Comparison of ENCODE assay signal across 20 cellular contexts in the genomic region with DNA sequence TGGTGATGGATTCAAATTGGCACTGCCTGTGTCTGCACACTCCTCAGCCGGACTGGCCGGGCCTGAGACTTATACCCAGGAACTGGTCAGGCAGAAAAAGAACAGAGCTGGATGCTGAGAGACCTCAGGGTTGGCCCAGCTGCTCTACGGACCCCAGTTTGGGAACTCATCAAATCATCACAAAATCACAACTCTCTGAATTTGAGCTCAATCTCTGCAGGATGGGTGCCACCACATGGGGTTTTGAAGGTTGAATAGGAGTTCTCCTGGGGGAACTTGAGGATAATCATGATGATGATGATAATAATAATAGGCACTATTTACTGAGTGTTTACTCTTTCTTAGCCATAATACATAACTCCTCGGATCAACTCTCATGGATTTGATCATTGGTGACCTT. TPM values are rescaled to one million over a fixed set of nuclear protein-coding genes. Genes with fewer than 3 reads are reported as not detected.
"Had no signal": no experiment of that assay in that cellular context is flagged by ENCODE, and none has a peak within 500 bp of the region (broad histone marks: within the 10 kb centered on the region; RNA-seq: fewer than 3 reads in every experiment).

No MANE protein-coding gene starts in this region.

RNA-seq across cellular contexts. Expression of a gene that starts 1.0 kb away (rescaled TPM):
- total RNA-seq: activated naive CD4-positive, alpha-beta T cell treated with anti-CD3 and anti-CD28 coated beads for 36 hours; activated naive CD4-positive, alpha-beta T cell treated with anti-CD3 and anti-CD28 coated beads, Interleukin-2, amount 50 U/mL, for 72 hours; activated naive CD8-positive, alpha-beta T cell treated with anti-CD3 and anti-CD28 coated beads for 36 hours; activated naive CD8-positive, alpha-beta T cell treated with anti-CD3 and anti-CD28 coated beads, Interleukin-2, amount 10 ng/mL, durations not matched to agents 7 days and 5 days; activated T-cell treated with anti-CD3 and anti-CD28 coated beads, Interleukin-2, amount 50 U/mL, for 4 hours; activated T-cell treated with anti-CD3 and anti-CD28 coated beads, Interleukin-2, amount 50 U/mL, for 72 hours; activated T-helper 1 cell treated with anti-CD3 and anti-CD28 coated beads, Interleukin-12 subunit alpha, Interleukin-12 subunit beta, Interleukin-2, Interleukin-4 antibody, amounts not matched to agents 30 ng/mL and 10 ng/mL and 1 ng/mL, durations not matched to agents 14 hours and 24 hours and 36 hours; activated T-helper 17 cell treated with anti-CD3 and anti-CD28 coated beads, Interleukin-2, amount 50 U/mL, for 72 hours; activated T-helper 2 cell treated with anti-CD3 and anti-CD28 coated beads, Interferon-gamma antibody, Interleukin-2, Interleukin-4, amounts not matched to agents 10 μg/mL and 5 μg/mL and 100 μg/mL, durations not matched to agents 14 hours and 24 hours and 36 hours; adrenal gland; aorta; ascending aorta; body of pancreas; breast epithelium; cardiac muscle cell; cardiac septum; cerebellum; chondrocyte had no signal
- polyA plus RNA-seq: aorta, cardiac muscle cell had no signal

RNA-seq across cellular contexts. Expression of a gene that starts 6.0 kb away (rescaled TPM):
- total RNA-seq: activated naive CD4-positive, alpha-beta T cell treated with anti-CD3 and anti-CD28 coated beads for 36 hours; activated naive CD4-positive, alpha-beta T cell treated with anti-CD3 and anti-CD28 coated beads, Interleukin-2, amount 50 U/mL, for 72 hours; activated naive CD8-positive, alpha-beta T cell treated with anti-CD3 and anti-CD28 coated beads for 36 hours; activated naive CD8-positive, alpha-beta T cell treated with anti-CD3 and anti-CD28 coated beads, Interleukin-2, amount 10 ng/mL, durations not matched to agents 7 days and 5 days; activated T-cell treated with anti-CD3 and anti-CD28 coated beads, Interleukin-2, amount 50 U/mL, for 4 hours; activated T-cell treated with anti-CD3 and anti-CD28 coated beads, Interleukin-2, amount 50 U/mL, for 72 hours; activated T-helper 1 cell treated with anti-CD3 and anti-CD28 coated beads, Interleukin-12 subunit alpha, Interleukin-12 subunit beta, Interleukin-2, Interleukin-4 antibody, amounts not matched to agents 30 ng/mL and 10 ng/mL and 1 ng/mL, durations not matched to agents 14 hours and 24 hours and 36 hours; activated T-helper 17 cell treated with anti-CD3 and anti-CD28 coated beads, Interleukin-2, amount 50 U/mL, for 72 hours; activated T-helper 2 cell treated with anti-CD3 and anti-CD28 coated beads, Interferon-gamma antibody, Interleukin-2, Interleukin-4, amounts not matched to agents 10 μg/mL and 5 μg/mL and 100 μg/mL, durations not matched to agents 14 hours and 24 hours and 36 hours; aorta; ascending aorta; body of pancreas; breast epithelium; bronchial epithelial cell; cardiac muscle cell; cardiac septum; cerebellum had no signal
- polyA plus RNA-seq: adipose tissue, adrenal gland, aorta, cardiac muscle cell had no signal

RNA-seq across cellular contexts. Expression of a gene that starts 6.2 kb away (rescaled TPM):
- total RNA-seq: activated naive CD4-positive, alpha-beta T cell treated with anti-CD3 and anti-CD28 coated beads for 36 hours; activated naive CD4-positive, alpha-beta T cell treated with anti-CD3 and anti-CD28 coated beads, Interleukin-2, amount 50 U/mL, for 72 hours; activated naive CD8-positive, alpha-beta T cell treated with anti-CD3 and anti-CD28 coated beads for 36 hours; activated naive CD8-positive, alpha-beta T cell treated with anti-CD3 and anti-CD28 coated beads, Interleukin-2, amount 10 ng/mL, durations not matched to agents 7 days and 5 days; activated T-cell treated with anti-CD3 and anti-CD28 coated beads, Interleukin-2, amount 50 U/mL, for 4 hours; activated T-cell treated with anti-CD3 and anti-CD28 coated beads, Interleukin-2, amount 50 U/mL, for 72 hours; activated T-helper 1 cell treated with anti-CD3 and anti-CD28 coated beads, Interleukin-12 subunit alpha, Interleukin-12 subunit beta, Interleukin-2, Interleukin-4 antibody, amounts not matched to agents 30 ng/mL and 10 ng/mL and 1 ng/mL, durations not matched to agents 14 hours and 24 hours and 36 hours; activated T-helper 17 cell treated with anti-CD3 and anti-CD28 coated beads, Interleukin-2, amount 50 U/mL, for 72 hours; activated T-helper 2 cell treated with anti-CD3 and anti-CD28 coated beads, Interferon-gamma antibody, Interleukin-2, Interleukin-4, amounts not matched to agents 10 μg/mL and 5 μg/mL and 100 μg/mL, durations not matched to agents 14 hours and 24 hours and 36 hours; adrenal gland; aorta; ascending aorta; body of pancreas; breast epithelium; bronchial epithelial cell; cardiac muscle cell; cardiac septum; cerebellum had no signal
- polyA plus RNA-seq: adipose tissue, adrenal gland, aorta, cardiac muscle cell had no signal

RNA-seq across cellular contexts. Expression of a gene that starts 11.0 kb away (rescaled TPM):
- total RNA-seq: activated naive CD4-positive, alpha-beta T cell treated with anti-CD3 and anti-CD28 coated beads for 36 hours; activated naive CD4-positive, alpha-beta T cell treated with anti-CD3 and anti-CD28 coated beads, Interleukin-2, amount 50 U/mL, for 72 hours; activated naive CD8-positive, alpha-beta T cell treated with anti-CD3 and anti-CD28 coated beads for 36 hours; activated naive CD8-positive, alpha-beta T cell treated with anti-CD3 and anti-CD28 coated beads, Interleukin-2, amount 10 ng/mL, durations not matched to agents 7 days and 5 days; activated T-cell treated with anti-CD3 and anti-CD28 coated beads, Interleukin-2, amount 50 U/mL, for 4 hours; activated T-helper 1 cell treated with anti-CD3 and anti-CD28 coated beads, Interleukin-12 subunit alpha, Interleukin-12 subunit beta, Interleukin-2, Interleukin-4 antibody, amounts not matched to agents 30 ng/mL and 10 ng/mL and 1 ng/mL, durations not matched to agents 14 hours and 24 hours and 36 hours; activated T-helper 17 cell treated with anti-CD3 and anti-CD28 coated beads, Interleukin-2, amount 50 U/mL, for 72 hours; activated T-helper 2 cell treated with anti-CD3 and anti-CD28 coated beads, Interferon-gamma antibody, Interleukin-2, Interleukin-4, amounts not matched to agents 10 μg/mL and 5 μg/mL and 100 μg/mL, durations not matched to agents 14 hours and 24 hours and 36 hours; adrenal gland; aorta; ascending aorta; body of pancreas; breast epithelium; bronchial epithelial cell; cardiac muscle cell; cardiac septum; cerebellum; chondrocyte had no signal
- polyA plus RNA-seq: adipose tissue, adrenal gland, cardiac muscle cell had no signal

RNA-seq across cellular contexts. Expression of a gene that starts 14.9 kb away (rescaled TPM):
- total RNA-seq: activated naive CD4-positive, alpha-beta T cell treated with anti-CD3 and anti-CD28 coated beads for 36 hours; activated naive CD4-positive, alpha-beta T cell treated with anti-CD3 and anti-CD28 coated beads, Interleukin-2, amount 50 U/mL, for 72 hours; activated naive CD8-positive, alpha-beta T cell treated with anti-CD3 and anti-CD28 coated beads for 36 hours; activated naive CD8-positive, alpha-beta T cell treated with anti-CD3 and anti-CD28 coated beads, Interleukin-2, amount 10 ng/mL, durations not matched to agents 7 days and 5 days; activated T-cell treated with anti-CD3 and anti-CD28 coated beads, Interleukin-2, amount 50 U/mL, for 4 hours; activated T-cell treated with anti-CD3 and anti-CD28 coated beads, Interleukin-2, amount 50 U/mL, for 72 hours; activated T-helper 1 cell treated with anti-CD3 and anti-CD28 coated beads, Interleukin-12 subunit alpha, Interleukin-12 subunit beta, Interleukin-2, Interleukin-4 antibody, amounts not matched to agents 30 ng/mL and 10 ng/mL and 1 ng/mL, durations not matched to agents 14 hours and 24 hours and 36 hours; activated T-helper 2 cell treated with anti-CD3 and anti-CD28 coated beads, Interferon-gamma antibody, Interleukin-2, Interleukin-4, amounts not matched to agents 10 μg/mL and 5 μg/mL and 100 μg/mL, durations not matched to agents 14 hours and 24 hours and 36 hours; aorta; body of pancreas; cardiac septum; cerebellum had no signal
- polyA plus RNA-seq: aorta had no signal
